Comparison of ENCODE assay signal across 25 cellular contexts in the genomic region with DNA sequence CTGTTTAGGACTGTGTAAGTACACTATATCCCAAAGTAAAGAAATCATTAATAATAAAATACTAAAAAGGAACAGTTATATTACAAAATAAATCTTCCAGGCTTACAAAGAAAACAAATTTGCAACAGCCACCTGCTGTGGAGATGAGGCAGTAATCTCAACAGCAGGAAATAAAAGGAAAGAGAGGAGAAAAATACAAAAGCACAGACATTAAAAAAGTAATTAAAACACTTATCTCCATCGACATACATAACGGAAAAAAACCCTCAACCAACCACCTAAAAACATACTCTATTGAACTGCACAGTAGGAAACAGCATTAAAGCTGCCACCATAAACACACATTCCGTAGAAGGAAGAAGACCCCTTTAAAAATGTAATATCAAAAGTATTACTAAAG.
DNase-seq lines count a peak whose midpoint lies in the region; ATAC-seq and TF ChIP-seq lines count a peak whose summit lies in the region.
"Had no signal": no experiment of that assay in that cellular context is flagged by ENCODE, and none has a peak within 500 bp of the region (broad histone marks: within the 10 kb centered on the region; RNA-seq: fewer than 3 reads in every experiment).

No MANE protein-coding gene starts in this region.

- no peak overlapping the region for H2AFZ ChIP-seq in PC-3 (ENCODE audit: low read length)
- H2AFZ ChIP-seq: GM23338 had no signal

- no peaks in the 10 kb centered on the region for H3K27me3 ChIP-seq in PC-3 (ENCODE audit: low read length)
- H3K27me3 ChIP-seq: pancreas had no signal

- no peaks in the 10 kb centered on the region for H3K79me2 ChIP-seq in PC-3 (ENCODE audit: low read length)

- intact Hi-C loops in PC-3 (cut with micrococcal nuclease): no loop called here

- no peak overlapping the region for H3K4me3 ChIP-seq in PC-3 (ENCODE audit: low read length)
- H3K4me3 ChIP-seq: GM23338, pancreas had no signal

- POLR2A ChIA-PET in PC-3 (lab: Charles Lee; ENCODE audit: unreplicated experiment): no interaction called here

- no peaks in the 10 kb centered on the region for H3K9me3 ChIP-seq in PC-3 (ENCODE audit: low read length)
- H3K9me3 ChIP-seq: pancreas had no signal

- no peaks in the 10 kb centered on the region for H3K9me3 Mint-ChIP-seq in activated naive CD4-positive, alpha-beta T cell treated with anti-CD3 and anti-CD28 coated beads, Interleukin-2, amount 50 U/mL, for 24 hours
- no peaks in the 10 kb centered on the region for H3K9me3 Mint-ChIP-seq in activated naive CD4-positive, alpha-beta T cell treated with anti-CD3 and anti-CD28 coated beads, Interleukin-2, amount 10 ng/mL, durations not matched to agents 7 days and 5 days
- H3K9me3 Mint-ChIP-seq: activated B cell treated with CpG ODN at 0.5 μM for 24 hours; activated CD4-positive, alpha-beta T cell treated with anti-CD3 and anti-CD28 coated beads, Interleukin-2, amount 10 ng/mL, durations not matched to agents 7 days and 5 days; activated T-cell treated with anti-CD3 and anti-CD28 coated beads, Interleukin-2, amount 50 U/mL, for 4 hours; CD4-positive, CD25-positive, alpha-beta regulatory T cell; endodermal cell; GM23338; nephron; stimulated activated naive B cell treated with anti-CD40 and anti-IgM and Interleukin-4, amounts not matched to agents 10 μg/mL and 1 μg/mL and 100 μg/mL, for 72 hours; type B pancreatic cell had no signal

- no peaks in the 10 kb centered on the region for H3F3A ChIP-seq in PC-3 (ENCODE audit: low read length, unreplicated experiment)

- H3K9me2 ChIP-seq in PC-3 (replicated peaks; ENCODE audit: low read length): no peaks in the 10 kb centered on the region

- H3K4me1 Mint-ChIP-seq in activated naive CD4-positive, alpha-beta T cell treated with anti-CD3 and anti-CD28 coated beads, Interleukin-2, amount 50 U/mL, for 24 hours: peaks cover 6% of the 10 kb centered on the region
- H3K4me1 Mint-ChIP-seq in activated naive CD4-positive, alpha-beta T cell treated with anti-CD3 and anti-CD28 coated beads, Interleukin-2, amount 10 ng/mL, durations not matched to agents 7 days and 5 days: no peaks in the 10 kb centered on the region
- H3K4me1 Mint-ChIP-seq: activated B cell treated with CpG ODN at 0.5 μM for 24 hours; activated CD4-positive, alpha-beta T cell treated with anti-CD3 and anti-CD28 coated beads, Interleukin-2, amount 10 ng/mL, durations not matched to agents 7 days and 5 days; stimulated activated naive B cell treated with anti-CD40 and anti-IgM and Interleukin-4, amounts not matched to agents 10 μg/mL and 1 μg/mL and 100 μg/mL, for 72 hours had no signal

- H3K4me1 ChIP-seq in PC-3 (ENCODE audit: insufficient read depth, low read length): no peaks in the 10 kb centered on the region

- no peak overlapping the region for H3K4me3 Mint-ChIP-seq in activated naive CD4-positive, alpha-beta T cell treated with anti-CD3 and anti-CD28 coated beads, Interleukin-2, amount 50 U/mL, for 24 hours
- no peak overlapping the region for H3K4me3 Mint-ChIP-seq in activated naive CD4-positive, alpha-beta T cell treated with anti-CD3 and anti-CD28 coated beads, Interleukin-2, amount 10 ng/mL, durations not matched to agents 7 days and 5 days
- H3K4me3 Mint-ChIP-seq: activated B cell treated with CpG ODN at 0.5 μM for 24 hours; activated CD4-positive, alpha-beta T cell treated with anti-CD3 and anti-CD28 coated beads, Interleukin-2, amount 10 ng/mL, durations not matched to agents 7 days and 5 days; activated T-cell treated with anti-CD3 and anti-CD28 coated beads, Interleukin-2, amount 50 U/mL, for 4 hours; CD4-positive, CD25-positive, alpha-beta regulatory T cell; endodermal cell; GM23338; nephron; stimulated activated naive B cell treated with anti-CD40 and anti-IgM and Interleukin-4, amounts not matched to agents 10 μg/mL and 1 μg/mL and 100 μg/mL, for 72 hours; type B pancreatic cell had no signal

- H3K9ac ChIP-seq in PC-3 (ENCODE audit: low read length): no peak overlapping the region

- no TSS peak for BruUV-seq in PC-3 (replicated peaks; lab: Mats Ljungman, UMichigan)

- no peaks in the 10 kb centered on the region for H3K27me3 Mint-ChIP-seq in activated naive CD4-positive, alpha-beta T cell treated with anti-CD3 and anti-CD28 coated beads, Interleukin-2, amount 50 U/mL, for 24 hours
- H3K27me3 Mint-ChIP-seq in activated naive CD4-positive, alpha-beta T cell treated with anti-CD3 and anti-CD28 coated beads, Interleukin-2, amount 10 ng/mL, durations not matched to agents 7 days and 5 days: no peaks in the 10 kb centered on the region
- H3K27me3 Mint-ChIP-seq: activated B cell treated with CpG ODN at 0.5 μM for 24 hours; activated CD4-positive, alpha-beta T cell treated with anti-CD3 and anti-CD28 coated beads, Interleukin-2, amount 10 ng/mL, durations not matched to agents 7 days and 5 days; CD4-positive, CD25-positive, alpha-beta regulatory T cell; stimulated activated naive B cell treated with anti-CD40 and anti-IgM and Interleukin-4, amounts not matched to agents 10 μg/mL and 1 μg/mL and 100 μg/mL, for 72 hours; type B pancreatic cell had no signal

- CTCF ChIA-PET in activated naive CD4-positive, alpha-beta T cell treated with anti-CD3 and anti-CD28 coated beads, Interleukin-2, amount 10 ng/mL, durations not matched to agents 7 days and 5 days (lab: Charles Lee): no interaction called here
- CTCF ChIA-PET in PC-3 (lab: Charles Lee): no interaction called here

- ATAC-seq in PC-3 (no peak), GM21367 (IDR thresholded peaks at IDR 0.05; ENCODE audit: unreplicated experiment) (no peak)
- ATAC-seq: activated T-cell treated with anti-CD3 and anti-CD28 coated beads, Interleukin-2, amount 50 U/mL, for 4 hours; esophagus mucosa; GM23338; stimulated activated naive B cell treated with anti-CD40 and anti-IgM and Interleukin-4, amounts not matched to agents 10 μg/mL and 1 μg/mL and 100 μg/mL, for 72 hours had no signal

- no peaks in the 10 kb centered on the region for H3K36me3 ChIP-seq in PC-3 (ENCODE audit: low read depth, low read length)
- H3K36me3 ChIP-seq: pancreas had no signal

- peak overlapping the region; percentile 51 for H3K27ac Mint-ChIP-seq in activated naive CD4-positive, alpha-beta T cell treated with anti-CD3 and anti-CD28 coated beads, Interleukin-2, amount 50 U/mL, for 24 hours
- no peak overlapping the region for H3K27ac Mint-ChIP-seq in activated naive CD4-positive, alpha-beta T cell treated with anti-CD3 and anti-CD28 coated beads, Interleukin-2, amount 10 ng/mL, durations not matched to agents 7 days and 5 days
- H3K27ac Mint-ChIP-seq: activated B cell treated with CpG ODN at 0.5 μM for 24 hours; activated CD4-positive, alpha-beta T cell treated with anti-CD3 and anti-CD28 coated beads, Interleukin-2, amount 10 ng/mL, durations not matched to agents 7 days and 5 days; CD4-positive, CD25-positive, alpha-beta regulatory T cell; endodermal cell; stimulated activated naive B cell treated with anti-CD40 and anti-IgM and Interleukin-4, amounts not matched to agents 10 μg/mL and 1 μg/mL and 100 μg/mL, for 72 hours; type B pancreatic cell had no signal

- no peaks in the 10 kb centered on the region for H4K20me1 ChIP-seq in PC-3 (ENCODE audit: low read length)

- peaks cover 4% of the 10 kb centered on the region for H3K36me3 Mint-ChIP-seq in activated naive CD4-positive, alpha-beta T cell treated with anti-CD3 and anti-CD28 coated beads, Interleukin-2, amount 50 U/mL, for 24 hours
- H3K36me3 Mint-ChIP-seq in activated naive CD4-positive, alpha-beta T cell treated with anti-CD3 and anti-CD28 coated beads, Interleukin-2, amount 10 ng/mL, durations not matched to agents 7 days and 5 days: no peaks in the 10 kb centered on the region
- H3K36me3 Mint-ChIP-seq: CD4-positive, CD25-positive, alpha-beta regulatory T cell; stimulated activated naive B cell treated with anti-CD40 and anti-IgM and Interleukin-4, amounts not matched to agents 10 μg/mL and 1 μg/mL and 100 μg/mL, for 72 hours; type B pancreatic cell had no signal

- no peak for DNase-seq in activated naive CD4-positive, alpha-beta T cell treated with anti-CD3 and anti-CD28 coated beads, Interleukin-2, amount 10 ng/mL, durations not matched to agents 7 days and 5 days
- DNase-seq in NCI-H2227 treated with DMSO at 0.1 percent for 48 hours (lab: John Stamatoyannopoulos, UW) (peak; percentile 33), SHP77 treated with DMSO at 0.1 percent for 48 hours (lab: John Stamatoyannopoulos, UW) (peak; percentile 68), PC-3 (no peak), NCI-H1694 (lab: John Stamatoyannopoulos, UW) (no peak), NCI-H1092 (lab: John Stamatoyannopoulos, UW) (no peak)
- DNase-seq: activated B cell treated with CpG ODN at 0.5 μM for 24 hours; activated CD4-positive, alpha-beta T cell treated with anti-CD3 and anti-CD28 coated beads, Interleukin-2, amount 10 ng/mL, durations not matched to agents 7 days and 5 days; activated gamma-delta T cell treated with Interleukin-2 at 50 U/mL for 16 hours; activated T-cell treated with anti-CD3 and anti-CD28 coated beads, Interleukin-2, amount 50 U/mL, for 4 hours; CD4-positive, CD25-positive, alpha-beta regulatory T cell; endodermal cell; NCI-H1694 treated with DMSO at 0.1 percent for 48 hours; NCI-H2171 treated with DMSO at 0.1 percent for 48 hours; NCI-H524; pancreas; RPMI8226; stimulated activated naive B cell treated with anti-CD40 and anti-IgM and Interleukin-4, amounts not matched to agents 10 μg/mL and 1 μg/mL and 100 μg/mL, for 72 hours; substantia nigra had no signal

- TF ChIP-seq CTCF in PC-3 (conservative IDR thresholded peaks at IDR 0.05; ENCODE audit: low read depth, low read length): no peak

- H3K27ac ChIP-seq in PC-3 (ENCODE audit: low read length): no peak overlapping the region
- H3K27ac ChIP-seq: pancreas had no signal

- H3K4me2 ChIP-seq in PC-3 (ENCODE audit: low read length): no peak overlapping the region
- H3K4me2 ChIP-seq: GM23338 had no signal

Comparison
In these comparisons a context has a peak if more than half of its experiments do, and no peak if none do; other contexts are left out.
1. DNase-seq: peak in NCI-H2227 treated with DMSO at 0.1 percent for 48 hours (single experiment) and SHP77 treated with DMSO at 0.1 percent for 48 hours (single experiment); none in activated naive CD4-positive, alpha-beta T cell treated with anti-CD3 and anti-CD28 coated beads, Interleukin-2, amount 10 ng/mL, durations not matched to agents 7 days and 5 days (single experiment), PC-3 (single experiment), NCI-H1694 (single experiment) and NCI-H1092 (single experiment).